In the genomic region with DNA sequence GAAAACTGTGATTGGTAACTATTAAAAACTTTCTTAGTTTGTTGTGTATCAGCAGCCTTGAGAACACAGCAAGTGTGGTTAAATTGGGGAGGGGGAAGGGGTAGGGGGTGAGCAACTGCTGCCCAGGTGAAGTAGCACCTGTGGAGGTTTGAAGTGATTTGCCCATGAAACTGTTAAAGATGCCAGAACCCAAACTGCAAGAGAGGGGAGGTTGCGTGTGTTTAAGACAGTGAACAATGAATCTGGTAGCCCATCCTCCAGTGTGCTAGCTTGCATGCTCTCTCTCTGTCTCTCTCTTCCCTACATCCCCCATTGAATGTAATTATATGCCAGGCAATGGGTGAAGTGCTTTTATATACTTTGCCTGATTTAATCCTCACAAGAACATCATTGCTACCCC, we compare ENCODE assay signal across 13 cellular contexts.
"Had no signal": no experiment of that assay in that cellular context is flagged by ENCODE, and none has a peak within 500 bp of the region (broad histone marks: within the 10 kb centered on the region; RNA-seq: fewer than 3 reads in every experiment).

No MANE protein-coding gene starts in this region.

- DNase-seq: activated CD4-positive, alpha-beta T cell treated with anti-CD3 and anti-CD28 coated beads, Interleukin-2, amount 10 ng/mL, durations not matched to agents 24 days and 14 days; activated naive CD4-positive, alpha-beta T cell; activated T-cell treated with anti-CD3 and anti-CD28 coated beads, Interleukin-2, amount 50 U/mL, for 4 hours; gastrocnemius medialis; left ventricle myocardium inferior; mesenchymal stem cell; spleen; stimulated activated CD4-positive, alpha-beta T cell treated with anti-CD3 and anti-CD28 coated beads, Interleukin-1b, Interleukin-23, amount 100 ng/mL, for 48 hours; stimulated activated naive B cell treated with anti-CD40 and anti-IgM and Interleukin-4, amounts not matched to agents 10 μg/mL and 1 μg/mL and 100 μg/mL, for 72 hours had no signal

- ATAC-seq: activated T-cell treated with anti-CD3 and anti-CD28 coated beads, Interleukin-2, amount 50 U/mL, for 4 hours; gastrocnemius medialis; sciatic nerve; stimulated activated naive B cell treated with anti-CD40 and anti-IgM and Interleukin-4, amounts not matched to agents 10 μg/mL and 1 μg/mL and 100 μg/mL, for 72 hours; WTC11 had no signal

- H3K4me3 ChIP-seq: cardiac muscle cell, gastrocnemius medialis, left ventricle myocardium inferior, spleen, tibial nerve had no signal

- H3K27me3 Mint-ChIP-seq: stimulated activated naive B cell treated with anti-CD40 and anti-IgM and Interleukin-4, amounts not matched to agents 10 μg/mL and 1 μg/mL and 100 μg/mL, for 72 hours had no signal

- H3K9me3 ChIP-seq: gastrocnemius medialis had no signal

- H3K4me3 Mint-ChIP-seq: activated CD4-positive, alpha-beta T cell treated with anti-CD3 and anti-CD28 coated beads, Interleukin-2, amount 10 ng/mL, durations not matched to agents 24 days and 14 days; activated T-cell treated with anti-CD3 and anti-CD28 coated beads, Interleukin-2, amount 50 U/mL, for 4 hours; stimulated activated naive B cell treated with anti-CD40 and anti-IgM and Interleukin-4, amounts not matched to agents 10 μg/mL and 1 μg/mL and 100 μg/mL, for 72 hours; WTC11 had no signal

- H3K27ac Mint-ChIP-seq: activated CD4-positive, alpha-beta T cell treated with anti-CD3 and anti-CD28 coated beads, Interleukin-2, amount 10 ng/mL, durations not matched to agents 24 days and 14 days; stimulated activated naive B cell treated with anti-CD40 and anti-IgM and Interleukin-4, amounts not matched to agents 10 μg/mL and 1 μg/mL and 100 μg/mL, for 72 hours; WTC11 had no signal

- H3K27ac ChIP-seq: cardiac muscle cell, gastrocnemius medialis, left ventricle myocardium inferior, spleen, tibial nerve had no signal

- H3K36me3 ChIP-seq: cardiac muscle cell, gastrocnemius medialis, left ventricle myocardium inferior, tibial nerve had no signal
